ENCODE assay signal across 28 cellular contexts in the genomic region with DNA sequence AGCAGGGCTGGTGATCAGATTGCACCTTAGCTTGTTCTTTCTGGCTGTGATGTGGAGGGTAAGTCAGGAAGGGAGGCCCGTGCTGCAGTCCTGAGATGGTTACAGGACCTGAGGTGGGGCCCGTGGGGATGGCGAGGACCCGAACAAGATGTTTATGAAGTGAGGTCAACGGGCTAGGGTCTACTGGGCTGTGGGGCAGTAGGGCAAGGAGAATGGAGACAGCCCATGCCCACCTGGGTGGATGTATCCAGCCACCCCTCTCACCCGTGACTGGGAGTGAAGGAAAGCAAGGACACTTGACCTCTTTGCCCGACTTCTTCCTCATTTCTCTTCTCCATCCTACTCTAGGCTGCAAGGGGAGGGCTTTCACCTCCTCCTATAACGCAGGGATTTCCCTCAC.
"Had no signal": no experiment of that assay in that cellular context is flagged by ENCODE, and none has a peak within 500 bp of the region (broad histone marks: within the 10 kb centered on the region; RNA-seq: fewer than 3 reads in every experiment).

No MANE protein-coding gene starts in this region.

- FAIRE-seq: kidney, urothelium cell line had no signal

- H3K27me3 ChIP-seq: right lobe of liver, stomach, testis, thyroid gland, transverse colon, upper lobe of right lung had no signal

- ATAC-seq: mucosa of descending colon; naive thymus-derived CD4-positive, alpha-beta T cell; natural killer cell treated with Interleukin-12 subunit alpha and Interleukin-12 subunit beta and Interleukin-15 and Interleukin-18, amount 100 ng/mL, for 72 hours; stimulated activated naive B cell treated with anti-CD40 and anti-IgM and Interleukin-4, amounts not matched to agents 10 μg/mL and 1 μg/mL and 100 μg/mL, for 72 hours; stimulated activated naive CD8-positive, alpha-beta T cell treated with anti-CD3 and anti-CD28 coated beads, Interleukin-15, Interleukin-2, amounts not matched to agents 100 U/mL and 50 U/mL, for 24 hours; upper lobe of right lung had no signal

- H3K36me3 Mint-ChIP-seq: natural killer cell treated with Interleukin-12 subunit alpha and Interleukin-12 subunit beta and Interleukin-15 and Interleukin-18, amount 100 ng/mL, for 72 hours had no signal

- H3K27me3 Mint-ChIP-seq: naive thymus-derived CD4-positive, alpha-beta T cell; natural killer cell treated with Interleukin-12 subunit alpha and Interleukin-12 subunit beta and Interleukin-15 and Interleukin-18, amount 100 ng/mL, for 72 hours; stimulated activated naive B cell treated with anti-CD40 and anti-IgM and Interleukin-4, amounts not matched to agents 10 μg/mL and 1 μg/mL and 100 μg/mL, for 72 hours had no signal

- H3K9me3 Mint-ChIP-seq: naive thymus-derived CD4-positive, alpha-beta T cell; natural killer cell treated with Interleukin-12 subunit alpha and Interleukin-12 subunit beta and Interleukin-15 and Interleukin-18, amount 100 ng/mL, for 72 hours; neural crest cell; stimulated activated naive B cell treated with anti-CD40 and anti-IgM and Interleukin-4, amounts not matched to agents 10 μg/mL and 1 μg/mL and 100 μg/mL, for 72 hours had no signal

- H3K4me1 ChIP-seq: parathyroid adenoma, right lobe of liver, stomach, testis, thyroid gland, transverse colon, upper lobe of right lung had no signal

- H3K4me1 Mint-ChIP-seq: naive thymus-derived CD4-positive, alpha-beta T cell had no signal

- H3K4me3 Mint-ChIP-seq: naive thymus-derived CD4-positive, alpha-beta T cell; natural killer cell treated with Interleukin-12 subunit alpha and Interleukin-12 subunit beta and Interleukin-15 and Interleukin-18, amount 100 ng/mL, for 72 hours; neural crest cell; stimulated activated naive B cell treated with anti-CD40 and anti-IgM and Interleukin-4, amounts not matched to agents 10 μg/mL and 1 μg/mL and 100 μg/mL, for 72 hours had no signal

- H3K36me3 ChIP-seq: left ventricle myocardium inferior, right lobe of liver, transverse colon, upper lobe of right lung had no signal

- H3K9me3 ChIP-seq: left ventricle myocardium inferior, mucosa of descending colon, psoas muscle, right lobe of liver, stomach, testis, thyroid gland, transverse colon, upper lobe of right lung had no signal

- H3K4me3 ChIP-seq: left ventricle myocardium inferior, lung, mucosa of descending colon, psoas muscle, right lobe of liver, skin epidermis, stomach, testis, thyroid gland, transverse colon, upper lobe of right lung had no signal

- DNase-seq: head of caudate nucleus; hippocampal formation; kidney; left ventricle myocardium inferior; mesendoderm; midbrain; mucosa of descending colon; naive thymus-derived CD4-positive, alpha-beta T cell; nucleus accumbens; psoas muscle; right lobe of liver; stimulated activated CD4-positive, alpha-beta T cell treated with anti-CD3 and anti-CD28 coated beads, Interleukin-12 subunit alpha, Interleukin-12 subunit beta, amount 100 ng/mL, for 4 hours; stimulated activated CD4-positive, alpha-beta T cell treated with anti-CD3 and anti-CD28 coated beads, Interleukin-15, amount 100 ng/mL, for 24 hours; stimulated activated CD4-positive, alpha-beta T cell treated with anti-CD3 and anti-CD28 coated beads, Interleukin-2, amount 100 ng/mL, for 24 hours; stimulated activated CD4-positive, alpha-beta T cell treated with anti-CD3 and anti-CD28 coated beads, Interleukin-4, amount 100 ng/mL, for 1 hour; stimulated activated naive B cell treated with anti-CD40 and anti-IgM and Interleukin-4, amounts not matched to agents 10 μg/mL and 1 μg/mL and 100 μg/mL, for 72 hours; stimulated activated naive CD8-positive, alpha-beta T cell treated with anti-CD3 and anti-CD28 coated beads, Interleukin-15, Interleukin-2, amounts not matched to agents 100 U/mL and 50 U/mL, for 24 hours; stomach; testis; thyroid gland; transverse colon; upper lobe of right lung had no signal

- H3K27ac Mint-ChIP-seq: naive thymus-derived CD4-positive, alpha-beta T cell; natural killer cell treated with Interleukin-12 subunit alpha and Interleukin-12 subunit beta and Interleukin-15 and Interleukin-18, amount 100 ng/mL, for 72 hours; stimulated activated naive B cell treated with anti-CD40 and anti-IgM and Interleukin-4, amounts not matched to agents 10 μg/mL and 1 μg/mL and 100 μg/mL, for 72 hours had no signal

- H3K27ac ChIP-seq: left ventricle myocardium inferior, parathyroid adenoma, psoas muscle, right lobe of liver, skin epidermis, stomach, testis, thyroid gland, transverse colon, upper lobe of right lung had no signal
